ENCODE assay signal across 30 cellular contexts in the genomic region with DNA sequence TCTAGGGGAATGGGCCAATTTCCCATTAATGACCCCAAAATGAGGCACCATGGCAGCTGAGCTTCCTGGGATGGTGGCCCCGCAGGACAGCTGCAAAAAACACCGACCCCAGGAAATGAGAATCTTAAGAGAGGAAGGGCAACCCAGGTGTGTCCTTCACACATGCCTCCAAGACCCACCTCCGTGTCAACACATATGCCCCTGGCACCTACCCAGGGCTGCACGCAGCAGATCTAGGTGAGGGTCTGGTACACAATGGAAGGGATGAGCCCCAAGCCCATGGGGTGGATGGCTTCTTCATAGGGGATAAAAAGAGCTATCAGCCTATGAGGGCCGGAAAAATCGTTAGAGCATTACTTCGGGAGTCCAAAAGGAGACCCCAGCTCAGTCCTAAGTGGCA. TPM values are rescaled to one million over a fixed set of nuclear protein-coding genes. Genes with fewer than 3 reads are reported as not detected.
DNase-seq lines count a peak whose midpoint lies in the region; ATAC-seq, FAIRE-seq and TF ChIP-seq lines count a peak whose summit lies in the region.
"Had no signal": no experiment of that assay in that cellular context is flagged by ENCODE, and none has a peak within 500 bp of the region (broad histone marks: within the 10 kb centered on the region; RNA-seq: fewer than 3 reads in every experiment).

No MANE protein-coding gene starts in this region.

- H3K27ac ChIP-seq in left ventricle myocardium inferior (replicated peaks), result peak overlapping the region; percentile 85
- H3K27ac ChIP-seq in GM12878 (ENCODE audit: control insufficient read depth, insufficient read depth), result no peak overlapping the region
- no peak overlapping the region for H3K27ac ChIP-seq in osteoblast (ENCODE audit: low read depth, low read length)
- H3K27ac ChIP-seq in vagina, result peak overlapping the region; percentile 86
- H3K27ac ChIP-seq in smooth muscle cell (ENCODE audit: low read depth), result no peak overlapping the region
- peak overlapping the region in 2 of 4 donors; percentile 18 to 20 for H3K27ac ChIP-seq in upper lobe of left lung
- H3K27ac ChIP-seq: A549; BLaER1 treated with 17β-estradiol and CSF1 and Interleukin-3, amounts not matched to agents 10 nM and 100 nM; KMS-11; SK-N-MC had no signal

- TF ChIP-seq RAD21 in GM12878 (IDR thresholded peaks at IDR 0.05; ENCODE audit: insufficient read depth, low read depth, low read length), result no peak

- SMC1A ChIA-PET in GM12878 (lab: Charles Lee; ENCODE audit: uncharacterized antibody, unreplicated experiment), result interaction anchor here (1.0 to 7.3 kb wide), 2 partner anchors 10 to 42 kb away, joined by 3 to 60 read pairs; no protein-coding TSS in a partner anchor

- intact Hi-C loops in left ventricle myocardium inferior (cut with micrococcal nuclease) (loop anchor here (10.0 kb wide), 1 partner anchor 82 kb away; no protein-coding TSS in a partner anchor), left ventricle myocardium superior (cut with micrococcal nuclease) (loop anchor here (10.0 kb wide), 1 partner anchor 82 kb away; no protein-coding TSS in a partner anchor), GM12878 (cut with micrococcal nuclease; ENCODE audit: unreplicated experiment) (no loop called here), vagina (cut with DNase I) (no loop called here)

- H4K20me1 ChIP-seq in GM12878 (ENCODE audit: control insufficient read depth, insufficient read depth) (peaks cover 14% of the 10 kb centered on the region), osteoblast (ENCODE audit: insufficient read depth, low read length) (peaks cover 45% of the 10 kb centered on the region), smooth muscle cell (ENCODE audit: low read depth) (peaks cover 75% of the 10 kb centered on the region)

- H3K4me1 ChIP-seq in left ventricle myocardium inferior (peaks cover 100% of the 10 kb centered on the region), GM12878 (ENCODE audit: control insufficient read depth, insufficient read depth, low read length) (no peaks in the 10 kb centered on the region), osteoblast (ENCODE audit: insufficient read depth, low read length) (no peaks in the 10 kb centered on the region), vagina (peaks cover 61% of the 10 kb centered on the region), smooth muscle cell (ENCODE audit: low read depth) (peaks cover 9% of the 10 kb centered on the region), upper lobe of left lung (peaks cover 6 to 24% (median 18%) of the 10 kb centered on the region in 4 donors)
- H3K4me1 ChIP-seq: A549, Caco-2, HAP-1 had no signal

- H3K27me3 ChIP-seq in left ventricle myocardium inferior (ENCODE audit: low read depth) (no peaks in the 10 kb centered on the region), GM12878 (replicated peaks in 1 of 2; ENCODE audit: control insufficient read depth in 2 of 2, insufficient read depth in 2 of 2, low read length in 1 of 2) (no peaks in the 10 kb centered on the region), osteoblast (ENCODE audit: insufficient read depth, low read length) (no peaks in the 10 kb centered on the region), vagina (no peaks in the 10 kb centered on the region), smooth muscle cell (ENCODE audit: low read depth) (no peaks in the 10 kb centered on the region), upper lobe of left lung (no peaks in the 10 kb centered on the region)
- H3K27me3 ChIP-seq: BLaER1 treated with 17β-estradiol and CSF1 and Interleukin-3, amounts not matched to agents 10 nM and 100 nM had no signal

- 99% methylated on average over 5 of the region's 7 CpGs for WGBS in GM12878 (ENCODE audit: insufficient coverage, insufficient replicate concordance, low lambda C conversion rate, missing lambda C conversion rate)
- WGBS in smooth muscle cell (ENCODE audit: low lambda C conversion rate), result 99% methylated on average over 7 of the region's 7 CpGs
- WGBS in upper lobe of left lung, 2 donors, result 87 to 92% methylated on average over 6 to 7 of the region's 7 CpGs

- RAD21 ChIA-PET in GM12878 (lab: Charles Lee; ENCODE audit: unreplicated experiment), result interaction anchor here (3.5 kb wide), 1 partner anchor 42 kb away, joined by 38 read pairs; no protein-coding TSS in a partner anchor

- H3K9ac ChIP-seq in GM12878 (ENCODE audit: control insufficient read depth, insufficient read depth, low read length), result no peak overlapping the region
- no peak overlapping the region for H3K9ac ChIP-seq in smooth muscle cell (ENCODE audit: low read depth)
- H3K9ac ChIP-seq: KMS-11 had no signal

- no peak for DNase-seq in left ventricle myocardium inferior
- no peak for DNase-seq in left ventricle myocardium superior
- DNase-seq in GM12878 (ENCODE audit: low read depth, low spot score), result no peak
- DNase-seq in osteoblast (ENCODE audit: insufficient read length, low spot score, missing footprints), result peak; percentile 13
- no peak for DNase-seq in vagina (ENCODE audit: extremely low spot score in 2 of 2)
- no peak for DNase-seq in smooth muscle cell (lab: John Stamatoyannopoulos, UW; ENCODE audit: unreplicated experiment)
- no peak for DNase-seq in upper lobe of left lung
- DNase-seq: AML-193; Caco-2; CD8-positive, alpha-beta T cell; HFFc6; IMR-90; MM.1S; NCI-H1417; NCI-H1694 treated with DMSO at 0.1 percent for 48 hours; NCI-H2081; NCI-H2171; NCI-H226; NCI-H510A; NCI-H69; RPMI8226; SIG-M5 had no signal

- H3K9me3 ChIP-seq in left ventricle myocardium inferior (replicated peaks), result no peaks in the 10 kb centered on the region
- H3K9me3 ChIP-seq in GM12878 (replicated peaks; ENCODE audit: control insufficient read depth, insufficient read depth, low read length), result no peaks in the 10 kb centered on the region
- no peaks in the 10 kb centered on the region for H3K9me3 ChIP-seq in osteoblast (ENCODE audit: low read depth, low read length)
- no peaks in the 10 kb centered on the region for H3K9me3 ChIP-seq in vagina
- H3K9me3 ChIP-seq in smooth muscle cell (replicated peaks; ENCODE audit: low read depth), result no peaks in the 10 kb centered on the region
- no peaks in the 10 kb centered on the region for H3K9me3 ChIP-seq in upper lobe of left lung
- H3K9me3 ChIP-seq: A549; BLaER1 treated with 17β-estradiol and CSF1 and Interleukin-3, amounts not matched to agents 10 nM and 100 nM; Caco-2; HAP-1 had no signal

- no peak overlapping the region for H2AFZ ChIP-seq in GM12878 (ENCODE audit: control insufficient read depth, low read depth, low read length)
- no peak overlapping the region for H2AFZ ChIP-seq in osteoblast (ENCODE audit: low read length)
- H2AFZ ChIP-seq in smooth muscle cell (ENCODE audit: low read depth), result no peak overlapping the region
- H2AFZ ChIP-seq: GM23338 had no signal

- no peaks in the 10 kb centered on the region for H3F3A ChIP-seq in smooth muscle cell (ENCODE audit: low read depth)

- H3K79me2 ChIP-seq in GM12878 (ENCODE audit: control insufficient read depth, insufficient read depth, low read length) (peaks cover 21% of the 10 kb centered on the region), osteoblast (ENCODE audit: insufficient read depth, low read length) (peaks cover 61% of the 10 kb centered on the region), smooth muscle cell (ENCODE audit: low read depth) (peaks cover 35% of the 10 kb centered on the region)

- no peak overlapping the region for H3K4me3 ChIP-seq in left ventricle myocardium inferior
- H3K4me3 ChIP-seq in GM12878, result no peak overlapping the region
- H3K4me3 ChIP-seq in osteoblast (ENCODE audit: insufficient read depth, low read length), result no peak overlapping the region
- H3K4me3 ChIP-seq in vagina, result no peak overlapping the region
- no peak overlapping the region for H3K4me3 ChIP-seq in smooth muscle cell
- H3K4me3 ChIP-seq in upper lobe of left lung, result no peak overlapping the region
- H3K4me3 ChIP-seq: A549; BLaER1 treated with 17β-estradiol and CSF1 and Interleukin-3, amounts not matched to agents 10 nM and 100 nM; GM23338; HAP-1; SK-N-MC had no signal

- BruUV-seq in GM12878 (replicated peaks; lab: Mats Ljungman, UMichigan), result no TSS peak

- H3K4me2 ChIP-seq in GM12878 (ENCODE audit: control insufficient read depth, insufficient read depth) (no peak overlapping the region), osteoblast (ENCODE audit: insufficient read depth, low read length) (no peak overlapping the region), smooth muscle cell (no peak overlapping the region)
- H3K4me2 ChIP-seq: A549, GM23338, KMS-11 had no signal

- TF ChIP-seq EP300 in GM12878 (IDR thresholded peaks at IDR 0.05; ENCODE audit: borderline replicate concordance in 1 of 2, control insufficient read depth in 1 of 2, low read depth in 2 of 2, low read length in 2 of 2), result no peak
- TF ChIP-seq EP300 in upper lobe of left lung (IDR thresholded peaks at IDR 0.05), result no peak

- POLR2A ChIA-PET in GM12878 (lab: Charles Lee), result no interaction called here

- in situ Hi-C loops in GM12878 (cut with MboI), result no loop called here

- FAIRE-seq in GM12878 (lab: Jason Lieb, UNC), result no peak
- FAIRE-seq: A549, G401.6, GM12891 had no signal

- TF ChIP-seq POLR2A in GM12878 (IDR thresholded peaks at IDR 0.05; ENCODE audit: low read depth, low read length), result peak; percentile 22; the same call in 1 of the 2 replicates
- TF ChIP-seq POLR2A in vagina (IDR thresholded peaks at IDR 0.05), result no peak
- no peak for TF ChIP-seq POLR2A in upper lobe of left lung (IDR thresholded peaks at IDR 0.05)

- ATAC-seq in left ventricle myocardium superior (no peak), GM12878 (no peak), upper lobe of left lung (ENCODE audit: low FRiP score in 2 of 2) (no peak)
- ATAC-seq: CD8-positive, alpha-beta T cell had no signal

- peaks cover 76% of the 10 kb centered on the region for H3K36me3 ChIP-seq in left ventricle myocardium inferior
- peaks cover 42 to 47% of the 10 kb centered on the region in 2 experiments for H3K36me3 ChIP-seq in GM12878 (ENCODE audit: control insufficient read depth in 2 of 2, insufficient read depth in 2 of 2, low read length in 1 of 2)
- H3K36me3 ChIP-seq in osteoblast (ENCODE audit: insufficient read depth, low read length), result peaks cover 73% of the 10 kb centered on the region
- H3K36me3 ChIP-seq in vagina, result peaks cover 0 to 68% of the 10 kb centered on the region in 2 donors
- H3K36me3 ChIP-seq in smooth muscle cell (ENCODE audit: low read depth), result peaks cover 7% of the 10 kb centered on the region
- peaks cover 57 to 88% (median 77%) of the 10 kb centered on the region in 4 donors for H3K36me3 ChIP-seq in upper lobe of left lung

- no peak for TF ChIP-seq CTCF in left ventricle myocardium inferior (IDR thresholded peaks at IDR 0.05; ENCODE audit: borderline replicate concordance)
- TF ChIP-seq CTCF in GM12878 (IDR thresholded peaks at IDR 0.05 in 2 of 3, conservative IDR thresholded peaks at IDR 0.05 in 1 of 3; ENCODE audit: control insufficient read depth in 2 of 3, extremely low read depth in 1 of 3, insufficient read depth in 1 of 3, low read depth in 3 of 3, low read length in 3 of 3), result no peak
- no peak for TF ChIP-seq CTCF in osteoblast (IDR thresholded peaks at IDR 0.05; ENCODE audit: extremely low read depth, low read depth, low read length)
- no peak for TF ChIP-seq CTCF in vagina (IDR thresholded peaks at IDR 0.05)
- no peak for TF ChIP-seq CTCF in smooth muscle cell (IDR thresholded peaks at IDR 0.05; ENCODE audit: borderline replicate concordance, insufficient read depth, poor library complexity, severe bottlenecking)
- TF ChIP-seq CTCF in upper lobe of left lung (IDR thresholded peaks at IDR 0.05), result no peak

- CTCF ChIA-PET in GM12878 (lab: Yijun Ruan, JAX), result interaction anchor here (0.7 to 4.9 kb wide), 4 partner anchors 31 to 97 kb away, joined by 3 to 84 read pairs (median 4); a partner anchor contains a TSS

RNA-seq across cellular contexts. Expression of a gene that starts 9.5 kb away (rescaled TPM):
- total RNA-seq in left ventricle myocardium inferior, result 162 TPM
- 216 TPM for total RNA-seq in left ventricle myocardium superior
- total RNA-seq in GM12878 (2013; cell fraction: nucleolus; rRNA removed), result 205 and 215 TPM in 2 replicates
- 104 and 114 TPM in 2 replicates for total RNA-seq in GM12878 (2014; rRNA removed)
- 64.5 and 65.2 TPM in 2 replicates for total RNA-seq in GM12878 (2014; rRNA removed; fragmentation: Illumina TruSeq; extraction: Trizol)
- 103 and 105 TPM in 2 replicates for total RNA-seq in GM12878 (2021)
- 54.0 TPM for polyA plus RNA-seq in GM12878 (2011; ENCODE audit: low read depth)
- 73.1 and 86.9 TPM in 2 replicates for polyA plus RNA-seq in GM12878 (2011; rRNA removed)
- 99.4 and 108 TPM in 2 replicates for polyA plus RNA-seq in GM12878 (2011; cell fraction: cytosol; rRNA removed)
- 265 TPM in 2 replicates for polyA plus RNA-seq in GM12878 (2011; cell fraction: nucleus; rRNA removed)
- 97.3 and 97.7 TPM in 2 replicates for polyA plus RNA-seq in GM12878 (2012)
- polyA plus RNA-seq in GM12878 (2014; fragmentation: Illumina TruSeq; extraction: Trizol), result 48.5 and 75.3 TPM in 2 replicates
- 10 to 100 TPM in 1 of 2 experiments, 1 to 10 TPM in 1; 7.2 to 17.3 TPM for polyA plus RNA-seq in GM12878 (2014; fragmentation: Nextera tagmentation; extraction: Ambion mirVana)
- 80.2 and 83.5 TPM in 2 replicates for polyA plus RNA-seq in GM12878 (2014; rRNA removed)
- polyA plus RNA-seq in GM12878 (2016; fragmentation: Nextera tagmentation; extraction: Ambion mirVana), result 100 to 1,000 TPM; 108 to 128 TPM
- 140 and 177 TPM in 2 replicates for polyA minus RNA-seq in GM12878 (2011; rRNA and poly(A)+ RNA removed)
- polyA minus RNA-seq in GM12878 (2011; cell fraction: cytosol; rRNA and poly(A)+ RNA removed), result 49.4 and 55.5 TPM in 2 replicates
- 129 and 149 TPM in 2 replicates for polyA minus RNA-seq in GM12878 (2011; cell fraction: nucleus; rRNA and poly(A)+ RNA removed)
- 183 and 185 TPM in 2 replicates for total RNA-seq in osteoblast
- total RNA-seq in vagina, result 233 TPM
- total RNA-seq in smooth muscle cell, result 200 and 225 TPM in 2 replicates
- polyA plus RNA-seq in smooth muscle cell, result 441 and 517 TPM in 2 replicates
- total RNA-seq in upper lobe of left lung, result 100 to 1,000 TPM; 184 to 283 (median 219) TPM

RNA-seq across cellular contexts. Expression of a gene that starts 22.0 kb away (rescaled TPM):
- 25.9 TPM for total RNA-seq in left ventricle myocardium inferior
- total RNA-seq in left ventricle myocardium superior, result 4.1 TPM
- not detected in 2 replicates for total RNA-seq in GM12878 (2013; cell fraction: nucleolus; rRNA removed)
- total RNA-seq in GM12878 (2014; rRNA removed), result not detected in 2 replicates
- total RNA-seq in GM12878 (2014; rRNA removed; fragmentation: Illumina TruSeq; extraction: Trizol), result not detected in 2 replicates
- not detected in 2 replicates for total RNA-seq in GM12878 (2021)
- not detected for polyA plus RNA-seq in GM12878 (2011; ENCODE audit: low read depth)
- not detected in 2 replicates for polyA plus RNA-seq in GM12878 (2011; rRNA removed)
- not detected in 2 replicates for polyA plus RNA-seq in GM12878 (2011; cell fraction: cytosol; rRNA removed)
- polyA plus RNA-seq in GM12878 (2011; cell fraction: nucleus; rRNA removed), result not detected in 2 replicates
- polyA plus RNA-seq in GM12878 (2012), result not detected in 2 replicates
- polyA plus RNA-seq in GM12878 (2014; fragmentation: Illumina TruSeq; extraction: Trizol), result not detected in 2 replicates
- polyA plus RNA-seq in GM12878 (2014; fragmentation: Nextera tagmentation; extraction: Ambion mirVana), result under 1 TPM in 1 of 2 experiments, not detected in 1; 0.08 TPM
- polyA plus RNA-seq in GM12878 (2014; rRNA removed), result not detected in 2 replicates
- polyA plus RNA-seq in GM12878 (2016; fragmentation: Nextera tagmentation; extraction: Ambion mirVana), result under 1 TPM in 1 of 2 experiments, not detected in 1; 0.12 TPM
- polyA minus RNA-seq in GM12878 (2011; rRNA and poly(A)+ RNA removed), result not detected in 2 replicates
- not detected in 2 replicates for polyA minus RNA-seq in GM12878 (2011; cell fraction: cytosol; rRNA and poly(A)+ RNA removed)
- polyA minus RNA-seq in GM12878 (2011; cell fraction: nucleus; rRNA and poly(A)+ RNA removed), result not detected in 2 replicates
- total RNA-seq in osteoblast, result 1.8 TPM in 2 replicates
- total RNA-seq in vagina, result 88.6 TPM
- 1.2 and 4.1 TPM in 2 replicates for total RNA-seq in smooth muscle cell
- 7.2 and 9.6 TPM in 2 replicates for polyA plus RNA-seq in smooth muscle cell
- total RNA-seq in upper lobe of left lung, result 10 to 100 TPM in 1 of 6 donors, 1 to 10 TPM in 3, under 1 TPM in 1, not detected in 1; 0.44 to 78.9 (median 4.7) TPM
- total RNA-seq: Caco-2, GM23338, HFFc6, IMR-90 had no signal
- polyA plus RNA-seq: A549 had no signal

RNA-seq across cellular contexts. Expression of a gene that starts 28.9 kb away (rescaled TPM):
- total RNA-seq in left ventricle myocardium inferior (6.0 TPM), left ventricle myocardium superior (8.0 TPM), GM12878 (2014; rRNA removed) (52.9 and 55.5 TPM in 2 replicates), GM12878 (2014; rRNA removed; fragmentation: Illumina TruSeq; extraction: Trizol) (35.4 and 36.0 TPM in 2 replicates), GM12878 (2021) (63.6 and 70.4 TPM in 2 replicates), osteoblast (under 0.01 TPM in 2 replicates), vagina (20.4 TPM), smooth muscle cell (not detected in 2 replicates), upper lobe of left lung (100 to 1,000 TPM in 3 of 6 donors, 10 to 100 TPM in 3; 50.8 to 204 (median 92.3) TPM)
- total RNA-seq in GM12878 (2013; cell fraction: nucleolus; rRNA removed), result 239 and 253 TPM in 2 replicates
- polyA plus RNA-seq in GM12878 (2011; ENCODE audit: low read depth), result 5.6 TPM
- polyA plus RNA-seq in GM12878 (2011; rRNA removed) (21.7 and 36.4 TPM in 2 replicates), GM12878 (2014; fragmentation: Illumina TruSeq; extraction: Trizol) (21.8 and 30.3 TPM in 2 replicates), GM12878 (2014; fragmentation: Nextera tagmentation; extraction: Ambion mirVana) (10 to 100 TPM in 1 of 2 experiments, 1 to 10 TPM in 1; 5.2 to 11.3 TPM), GM12878 (2014; rRNA removed) (83.2 and 88.1 TPM in 2 replicates), GM12878 (2016; fragmentation: Nextera tagmentation; extraction: Ambion mirVana) (10 to 100 TPM; 23.1 to 25.3 TPM), smooth muscle cell (not detected in 2 replicates)
- 43.5 and 65.5 TPM in 2 replicates for polyA plus RNA-seq in GM12878 (2011; cell fraction: cytosol; rRNA removed)
- 214 and 250 TPM in 2 replicates for polyA plus RNA-seq in GM12878 (2011; cell fraction: nucleus; rRNA removed)
- 12.4 and 20.6 TPM in 2 replicates for polyA plus RNA-seq in GM12878 (2012)
- 59.2 and 96.7 TPM in 2 replicates for polyA minus RNA-seq in GM12878 (2011; rRNA and poly(A)+ RNA removed)
- 22.3 and 22.6 TPM in 2 replicates for polyA minus RNA-seq in GM12878 (2011; cell fraction: cytosol; rRNA and poly(A)+ RNA removed)
- 63.6 and 102 TPM in 2 replicates for polyA minus RNA-seq in GM12878 (2011; cell fraction: nucleus; rRNA and poly(A)+ RNA removed)
- total RNA-seq: Caco-2, HFFc6, IMR-90 had no signal
- polyA plus RNA-seq: A549 had no signal

Comparison
In these comparisons a context has a peak if more than half of its experiments do, and no peak if none do; other contexts are left out.
1. H3K27ac ChIP-seq: peak in left ventricle myocardium inferior (single experiment) and vagina (single experiment); none in GM12878 (single experiment), osteoblast (single experiment) and smooth muscle cell (single experiment).
2. intact Hi-C loops: an anchor here in left ventricle myocardium inferior (10.0 kb wide) and left ventricle myocardium superior (10.0 kb wide); none called in GM12878 and vagina.